Comparison of ENCODE assay signal across 22 cellular contexts in genomic region chr2:237749002-237749401, GRCh38. TPM values are rescaled to one million over a fixed set of nuclear protein-coding genes. Genes with fewer than 3 reads are reported as not detected.
DNase-seq lines count a peak whose midpoint lies in the region; ATAC-seq and TF ChIP-seq lines count a peak whose summit lies in the region.
"Had no signal": no experiment of that assay in that cellular context is flagged by ENCODE, and none has a peak within 500 bp of the region (broad histone marks: within the 10 kb centered on the region; RNA-seq: fewer than 3 reads in every experiment).

No MANE protein-coding gene starts in this region.

- no peaks in the 10 kb centered on the region for H3K9me3 Mint-ChIP-seq in CD4-positive, alpha-beta T cell
- no peaks in the 10 kb centered on the region for H3K9me3 Mint-ChIP-seq in central memory CD8-positive, alpha-beta T cell
- no peaks in the 10 kb centered on the region for H3K9me3 Mint-ChIP-seq in stimulated activated effector memory CD8-positive, alpha-beta T cell treated with anti-CD3 and anti-CD28 coated beads, Interleukin-12 subunit alpha, Interleukin-12 subunit beta, amount 100 ng/mL, for 72 hours
- H3K9me3 Mint-ChIP-seq in activated T-helper 1 cell treated with anti-CD3 and anti-CD28 coated beads, Interleukin-12 subunit alpha, Interleukin-12 subunit beta, Interleukin-2, Interleukin-4 antibody, amounts not matched to agents 30 ng/mL and 10 ng/mL and 1 ng/mL, durations not matched to agents 14 hours and 24 hours and 36 hours, result no peaks in the 10 kb centered on the region
- H3K9me3 Mint-ChIP-seq: CD4-positive, CD25-positive, alpha-beta regulatory T cell; CD8-positive, alpha-beta memory T cell; GM23338; HFFc6 had no signal

- no peaks in the 10 kb centered on the region for H3K27me3 ChIP-seq in CD4-positive, alpha-beta T cell (ENCODE audit: control insufficient read depth, insufficient read depth, low read length)
- H3K27me3 ChIP-seq: BLaER1 had no signal

- no peak overlapping the region for H3K27ac ChIP-seq in CD4-positive, alpha-beta T cell (ENCODE audit: low read depth, low read length)
- H3K27ac ChIP-seq: 22Rv1, BLaER1, C4-2B had no signal

- no peaks in the 10 kb centered on the region for H3K27me3 Mint-ChIP-seq in CD4-positive, alpha-beta T cell
- H3K27me3 Mint-ChIP-seq in central memory CD8-positive, alpha-beta T cell, result no peaks in the 10 kb centered on the region
- H3K27me3 Mint-ChIP-seq in activated T-helper 1 cell treated with anti-CD3 and anti-CD28 coated beads, Interleukin-12 subunit alpha, Interleukin-12 subunit beta, Interleukin-2, Interleukin-4 antibody, amounts not matched to agents 30 ng/mL and 10 ng/mL and 1 ng/mL, durations not matched to agents 14 hours and 24 hours and 36 hours (ENCODE audit: insufficient read depth), result no peaks in the 10 kb centered on the region
- H3K27me3 Mint-ChIP-seq: B cell; CD4-positive, CD25-positive, alpha-beta regulatory T cell; CD8-positive, alpha-beta memory T cell had no signal

- peaks cover 84% of the 10 kb centered on the region for H3K36me3 Mint-ChIP-seq in CD4-positive, alpha-beta T cell (ENCODE audit: low read depth)
- peaks cover 51% of the 10 kb centered on the region for H3K36me3 Mint-ChIP-seq in central memory CD8-positive, alpha-beta T cell (ENCODE audit: insufficient read depth)
- H3K36me3 Mint-ChIP-seq in stimulated activated effector memory CD8-positive, alpha-beta T cell treated with anti-CD3 and anti-CD28 coated beads, Interleukin-12 subunit alpha, Interleukin-12 subunit beta, amount 100 ng/mL, for 72 hours, result peaks cover 96% of the 10 kb centered on the region
- H3K36me3 Mint-ChIP-seq in activated T-helper 1 cell treated with anti-CD3 and anti-CD28 coated beads, Interleukin-12 subunit alpha, Interleukin-12 subunit beta, Interleukin-2, Interleukin-4 antibody, amounts not matched to agents 30 ng/mL and 10 ng/mL and 1 ng/mL, durations not matched to agents 14 hours and 24 hours and 36 hours (ENCODE audit: low read depth), result peaks cover 48% of the 10 kb centered on the region

- peaks cover 25% of the 10 kb centered on the region for H3K4me1 Mint-ChIP-seq in CD4-positive, alpha-beta T cell (ENCODE audit: low read depth)
- peaks cover 32% of the 10 kb centered on the region for H3K4me1 Mint-ChIP-seq in central memory CD8-positive, alpha-beta T cell
- peaks cover 38% of the 10 kb centered on the region for H3K4me1 Mint-ChIP-seq in stimulated activated effector memory CD8-positive, alpha-beta T cell treated with anti-CD3 and anti-CD28 coated beads, Interleukin-12 subunit alpha, Interleukin-12 subunit beta, amount 100 ng/mL, for 72 hours
- H3K4me1 Mint-ChIP-seq in activated T-helper 1 cell treated with anti-CD3 and anti-CD28 coated beads, Interleukin-12 subunit alpha, Interleukin-12 subunit beta, Interleukin-2, Interleukin-4 antibody, amounts not matched to agents 30 ng/mL and 10 ng/mL and 1 ng/mL, durations not matched to agents 14 hours and 24 hours and 36 hours (ENCODE audit: low read depth), result peaks cover 27% of the 10 kb centered on the region

- DNase-seq in NCI-H82 (lab: John Stamatoyannopoulos, UW) (peak; percentile 40), NCI-H82 treated with DMSO at 0.1 percent for 48 hours (lab: John Stamatoyannopoulos, UW; ENCODE audit: unreplicated experiment) (no peak), GOT3 (lab: John Stamatoyannopoulos, UW) (no peak)
- no peak for DNase-seq in CD4-positive, alpha-beta T cell
- no peak for DNase-seq in central memory CD8-positive, alpha-beta T cell (ENCODE audit: low spot score in 2 of 2)
- DNase-seq in stimulated activated effector memory CD8-positive, alpha-beta T cell treated with anti-CD3 and anti-CD28 coated beads, Interleukin-12 subunit alpha, Interleukin-12 subunit beta, amount 100 ng/mL, for 72 hours (ENCODE audit: low spot score in 2 of 2), result no peak
- no peak for DNase-seq in activated T-helper 1 cell treated with anti-CD3 and anti-CD28 coated beads, Interleukin-12 subunit alpha, Interleukin-12 subunit beta, Interleukin-2, Interleukin-4 antibody, amounts not matched to agents 30 ng/mL and 10 ng/mL and 1 ng/mL, durations not matched to agents 14 hours and 24 hours and 36 hours (ENCODE audit: low spot score)
- DNase-seq: CD4-positive, CD25-positive, alpha-beta regulatory T cell; CD8-positive, alpha-beta memory T cell; DMS 273 treated with DMSO at 0.1 percent for 48 hours; DMS79; EL; GDM1; HFFc6 had no signal

- peak overlapping the region; percentile 15 for H3K27ac Mint-ChIP-seq in CD4-positive, alpha-beta T cell
- H3K27ac Mint-ChIP-seq in central memory CD8-positive, alpha-beta T cell (ENCODE audit: low read depth), result peak overlapping the region; percentile 39
- H3K27ac Mint-ChIP-seq in stimulated activated effector memory CD8-positive, alpha-beta T cell treated with anti-CD3 and anti-CD28 coated beads, Interleukin-12 subunit alpha, Interleukin-12 subunit beta, amount 100 ng/mL, for 72 hours, result peak overlapping the region; percentile 37
- no peak overlapping the region for H3K27ac Mint-ChIP-seq in activated T-helper 1 cell treated with anti-CD3 and anti-CD28 coated beads, Interleukin-12 subunit alpha, Interleukin-12 subunit beta, Interleukin-2, Interleukin-4 antibody, amounts not matched to agents 30 ng/mL and 10 ng/mL and 1 ng/mL, durations not matched to agents 14 hours and 24 hours and 36 hours
- H3K27ac Mint-ChIP-seq: GM23338 had no signal

- no peaks in the 10 kb centered on the region for H3K9me3 ChIP-seq in CD4-positive, alpha-beta T cell (ENCODE audit: control insufficient read depth, low read length)
- H3K9me3 ChIP-seq: HAP-1 had no signal

- intact Hi-C loops in CD4-positive, alpha-beta T cell (cut with DNase I, micrococcal nuclease), result no loop called here
- intact Hi-C loops in activated T-helper 1 cell treated with anti-CD3 and anti-CD28 coated beads, Interleukin-12 subunit alpha, Interleukin-12 subunit beta, Interleukin-2, Interleukin-4 antibody, amounts not matched to agents 30 ng/mL and 10 ng/mL and 1 ng/mL, durations not matched to agents 14 hours and 24 hours and 36 hours (cut with micrococcal nuclease), result no loop called here

- POLR2A ChIA-PET in CD4-positive, alpha-beta T cell (lab: Charles Lee), result no interaction called here

- no peak for TF ChIP-seq CTCF in CD4-positive, alpha-beta T cell (IDR thresholded peaks at IDR 0.05)

- H3K4me3 Mint-ChIP-seq in CD4-positive, alpha-beta T cell, result no peak overlapping the region
- no peak overlapping the region for H3K4me3 Mint-ChIP-seq in central memory CD8-positive, alpha-beta T cell
- no peak overlapping the region for H3K4me3 Mint-ChIP-seq in stimulated activated effector memory CD8-positive, alpha-beta T cell treated with anti-CD3 and anti-CD28 coated beads, Interleukin-12 subunit alpha, Interleukin-12 subunit beta, amount 100 ng/mL, for 72 hours
- H3K4me3 Mint-ChIP-seq in activated T-helper 1 cell treated with anti-CD3 and anti-CD28 coated beads, Interleukin-12 subunit alpha, Interleukin-12 subunit beta, Interleukin-2, Interleukin-4 antibody, amounts not matched to agents 30 ng/mL and 10 ng/mL and 1 ng/mL, durations not matched to agents 14 hours and 24 hours and 36 hours, result no peak overlapping the region
- H3K4me3 Mint-ChIP-seq: B cell; CD4-positive, CD25-positive, alpha-beta regulatory T cell; CD8-positive, alpha-beta memory T cell; GM23338; HFFc6 had no signal

- CTCF ChIA-PET in CD4-positive, alpha-beta T cell (lab: Charles Lee), result interaction anchor here (1.0 kb wide), 1 partner anchor 236 kb away, joined by 4 read pairs; no protein-coding TSS in a partner anchor

- ATAC-seq in CD4-positive, alpha-beta T cell (ENCODE audit: poor library complexity), result no peak
- no peak for ATAC-seq in central memory CD8-positive, alpha-beta T cell (replicated peaks; ENCODE audit: extremely low read depth, poor library complexity, severe bottlenecking)
- no peak for ATAC-seq in stimulated activated effector memory CD8-positive, alpha-beta T cell treated with anti-CD3 and anti-CD28 coated beads, Interleukin-12 subunit alpha, Interleukin-12 subunit beta, amount 100 ng/mL, for 72 hours
- no peak for ATAC-seq in GM18873 (IDR thresholded peaks at IDR 0.05; ENCODE audit: low FRiP score, unreplicated experiment)
- ATAC-seq: GM12878, GM23338 had no signal

RNA-seq across cellular contexts. Expression of gene RBM44, which starts 49.6 kb away (rescaled TPM):
- 1 to 10 TPM; 2.8 to 2.9 TPM for total RNA-seq in CD4-positive, alpha-beta T cell
- total RNA-seq in activated T-helper 1 cell treated with anti-CD3 and anti-CD28 coated beads, Interleukin-12 subunit alpha, Interleukin-12 subunit beta, Interleukin-2, Interleukin-4 antibody, amounts not matched to agents 30 ng/mL and 10 ng/mL and 1 ng/mL, durations not matched to agents 14 hours and 24 hours and 36 hours, result 0.49 and 1.1 TPM in 2 replicates
